1 cellular context compared by ENCODE assay signal in genomic region chr19:5690125-5690954, GRCh38.
TF ChIP-seq lines count a peak whose summit lies in the region.

Gene RPL36 (plus strand): TSS chr19:5690295. CDS start chr19:5690508, 213 bp downstream.

TF ChIP-seq in SK-N-SH, 30 proteins besides CTCF, POLR2A, EP300 and RAD21 (continued from another document):
- TF ChIP-seq PBX3 (IDR thresholded peaks at IDR 0.05) (peak; percentile 32; the same call in 1 of the 2 replicates), USF2 (IDR thresholded peaks at IDR 0.05; ENCODE audit: borderline replicate concordance, low read depth, low read length) (no peak), JUND (IDR thresholded peaks at IDR 0.05) (no peak)
